In genomic region chr4:30429813-30430466, GRCh38 we compare ENCODE assay signal across 15 cellular contexts.
DNase-seq lines count a peak whose midpoint lies in the region; TF ChIP-seq lines count a peak whose summit lies in the region.
"Had no signal": no experiment of that assay in that cellular context is flagged by ENCODE, and none has a peak within 500 bp of the region (broad histone marks: within the 10 kb centered on the region; RNA-seq: fewer than 3 reads in every experiment).

No MANE protein-coding gene starts in this region.

- H3K4me3 Mint-ChIP-seq in chondrocyte (ENCODE audit: unreplicated experiment): no peak overlapping the region
- H3K4me3 Mint-ChIP-seq: activated CD4-positive, alpha-beta T cell treated with anti-CD3 and anti-CD28 coated beads, Interleukin-2, amount 10 ng/mL, durations not matched to agents 7 days and 5 days; T-cell had no signal

- H3K27me3 Mint-ChIP-seq in chondrocyte (ENCODE audit: low read depth): no peaks in the 10 kb centered on the region
- H3K27me3 Mint-ChIP-seq: activated CD4-positive, alpha-beta T cell treated with anti-CD3 and anti-CD28 coated beads, Interleukin-2, amount 10 ng/mL, durations not matched to agents 7 days and 5 days; T-cell had no signal

- POLR2A ChIA-PET in A673 (lab: Charles Lee; ENCODE audit: low non-redundant PET): no interaction called here
- POLR2A ChIA-PET in HEK293T (lab: Yijun Ruan, JAX): no interaction called here

- H3K36me3 ChIP-seq in A673 (ENCODE audit: insufficient read depth, low read length, poor library complexity, severe bottlenecking): no peaks in the 10 kb centered on the region
- H3K36me3 ChIP-seq: tibial artery had no signal

- CTCF ChIA-PET in A673 (lab: Charles Lee): no interaction called here
- CTCF ChIA-PET in HEK293T (lab: Yijun Ruan, JAX): no interaction called here

- peaks cover 10% of the 10 kb centered on the region for H3K4me1 ChIP-seq in A673 (ENCODE audit: insufficient read depth, low read length, poor library complexity, severe bottlenecking)
- H3K4me1 ChIP-seq: A549, parathyroid adenoma, tibial artery had no signal

- H3K27me3 ChIP-seq in A673 (replicated peaks; ENCODE audit: insufficient read depth, low read depth, low read length, poor library complexity): no peaks in the 10 kb centered on the region
- H3K27me3 ChIP-seq: tibial artery had no signal

- H3K4me3 ChIP-seq in A673 (ENCODE audit: low read depth, low read length, poor library complexity, severe bottlenecking): no peak overlapping the region
- H3K4me3 ChIP-seq: A549, tibial artery had no signal

- H3K27ac Mint-ChIP-seq in chondrocyte (ENCODE audit: unreplicated experiment): no peak overlapping the region
- H3K27ac Mint-ChIP-seq: activated CD4-positive, alpha-beta T cell treated with anti-CD3 and anti-CD28 coated beads, Interleukin-2, amount 10 ng/mL, durations not matched to agents 7 days and 5 days; T-cell had no signal

- DNase-seq in A673 (ENCODE audit: low spot score) (peak; percentile 71), HT1080 (ENCODE audit: low read depth) (peak; percentile 88), astrocyte of the hippocampus (ENCODE audit: low read depth, low spot score) (peak; percentile 56), globus pallidus (ENCODE audit: low spot score) (peak; percentile 1), AG20443 (ENCODE audit: low spot score) (no peak), LoVo (ENCODE audit: low spot score) (no peak), HEK293T (ENCODE audit: extremely low spot score) (no peak), chondrocyte (ENCODE audit: low spot score) (no peak)
- DNase-seq: activated CD4-positive, alpha-beta T cell treated with anti-CD3 and anti-CD28 coated beads, Interleukin-2, amount 10 ng/mL, durations not matched to agents 7 days and 5 days; central memory CD4-positive, alpha-beta T cell; stimulated activated CD4-positive, alpha-beta T cell treated with anti-CD3 and anti-CD28 coated beads, Interleukin-15, amount 100 ng/mL, for 24 hours; T-cell; tibial artery had no signal

- peaks cover 8% of the 10 kb centered on the region for H3K9me3 Mint-ChIP-seq in chondrocyte (ENCODE audit: low read depth)

- intact Hi-C loops in A673 (cut with micrococcal nuclease; ENCODE audit: unreplicated experiment): no loop called here

- no peaks in the 10 kb centered on the region for H3K36me3 Mint-ChIP-seq in chondrocyte (ENCODE audit: low read depth)
- H3K36me3 Mint-ChIP-seq: T-cell had no signal

- no peaks in the 10 kb centered on the region for H3K9me3 ChIP-seq in A673 (ENCODE audit: low read depth, low read length, poor library complexity, severe bottlenecking)
- H3K9me3 ChIP-seq: A549, tibial artery had no signal

- BruUV-seq in A673 (replicated peaks; lab: Mats Ljungman, UMichigan): no TSS peak

- TF ChIP-seq CTCF in A673 (conservative IDR thresholded peaks at IDR 0.05; ENCODE audit: low read depth, low read length) (no peak), chondrocyte (IDR thresholded peaks at IDR 0.05) (no peak)

- peaks cover 11% of the 10 kb centered on the region for H3K4me1 Mint-ChIP-seq in chondrocyte (ENCODE audit: low read depth)
- H3K4me1 Mint-ChIP-seq: activated CD4-positive, alpha-beta T cell treated with anti-CD3 and anti-CD28 coated beads, Interleukin-2, amount 10 ng/mL, durations not matched to agents 7 days and 5 days; T-cell had no signal

- H3K27ac ChIP-seq in A673 (ENCODE audit: low read depth, low read length, poor library complexity, severe bottlenecking): peak overlapping the region; percentile 45
- H3K27ac ChIP-seq: A549, parathyroid adenoma, tibial artery had no signal

TF ChIP-seq in HEK293T, 16 proteins besides CTCF, POLR2A, EP300 and RAD21:
- TF ChIP-seq ARNT (IDR thresholded peaks at IDR 0.05) (no peak), BHLHE40 (IDR thresholded peaks at IDR 0.05; ENCODE audit: borderline replicate concordance) (no peak), PKNOX1 (IDR thresholded peaks at IDR 0.05) (no peak), FOXK2 (IDR thresholded peaks at IDR 0.05) (no peak), HDGF (IDR thresholded peaks at IDR 0.05; ENCODE audit: borderline replicate concordance) (no peak), TARDBP (IDR thresholded peaks at IDR 0.05) (no peak), CTBP1 (IDR thresholded peaks at IDR 0.05; ENCODE audit: borderline replicate concordance) (no peak), LEF1 (IDR thresholded peaks at IDR 0.05; ENCODE audit: borderline replicate concordance) (no peak), SP1 (IDR thresholded peaks at IDR 0.05) (no peak), FOXA1 (IDR thresholded peaks at IDR 0.05) (no peak), NFRKB (IDR thresholded peaks at IDR 0.05) (no peak)

Comparison
In these comparisons a context has a peak if more than half of its experiments do, and no peak if none do; other contexts are left out.
1. DNase-seq: peak in A673 (single experiment), HT1080 (single experiment), astrocyte of the hippocampus (single experiment) and globus pallidus (single experiment); none in AG20443 (single experiment), LoVo (single experiment), HEK293T (single experiment) and chondrocyte (single experiment).